ENCODE assay signal across 8 cellular contexts in the genomic region with DNA sequence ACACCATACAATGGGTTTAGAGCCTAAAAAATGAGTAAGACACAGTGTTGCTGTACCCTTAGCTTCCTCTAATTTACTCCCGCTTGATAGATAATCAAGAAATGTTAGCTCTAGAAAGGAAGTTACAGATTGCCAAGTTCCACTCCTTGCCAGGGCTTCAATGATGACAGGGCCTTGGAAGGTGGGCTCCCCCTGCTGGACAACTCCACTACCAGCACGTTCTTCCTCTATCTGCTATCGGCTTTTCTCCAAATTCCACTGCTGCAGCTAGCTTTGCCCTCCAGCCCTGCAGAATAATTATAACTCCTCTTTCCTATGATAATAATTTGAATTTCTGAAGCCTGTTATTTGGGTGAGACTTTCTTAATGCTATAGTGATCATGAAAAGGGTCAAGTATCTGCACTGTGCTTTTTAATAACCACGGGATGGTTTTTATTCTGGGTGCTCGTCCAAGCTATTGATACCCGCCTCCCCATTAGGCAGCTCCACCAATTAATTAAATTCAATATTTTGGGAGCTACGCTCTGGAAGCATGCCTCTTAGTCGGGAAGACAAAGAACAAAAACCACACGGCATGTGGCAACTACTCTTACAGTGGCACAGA. TPM values are rescaled to one million over a fixed set of nuclear protein-coding genes. Genes with fewer than 3 reads are reported as not detected.
DNase-seq lines count a peak whose midpoint lies in the region; ATAC-seq and TF ChIP-seq lines count a peak whose summit lies in the region.

No MANE protein-coding gene starts in this region.

- H3K36me3 ChIP-seq in A673 (ENCODE audit: insufficient read depth, low read length, poor library complexity, severe bottlenecking) (no peaks in the 10 kb centered on the region), endodermal cell (ENCODE audit: control insufficient read depth, insufficient read depth, low read length) (no peaks in the 10 kb centered on the region), mucosa of descending colon (ENCODE audit: low read depth) (no peaks in the 10 kb centered on the region)

- CTCF ChIA-PET in A673 (lab: Charles Lee) = interaction anchor here (1.0 to 1.2 kb wide), 2 partner anchors 9 to 31 kb away, joined by 4 to 5 read pairs; partner anchors contain the start of gene SYN3
- CTCF ChIA-PET in activated CD8-positive, alpha-beta T cell treated with anti-CD3 and anti-CD28 coated beads for 36 hours (lab: Charles Lee) = interaction anchor here (0.7 to 5.8 kb wide), 13 partner anchors 9 to 520 kb away, joined by 3 to 40 read pairs (median 5); partner anchors contain the start of gene SYN3

- POLR2A ChIA-PET in A673 (lab: Charles Lee; ENCODE audit: low non-redundant PET) = no interaction called here
- POLR2A ChIA-PET in activated CD8-positive, alpha-beta T cell treated with anti-CD3 and anti-CD28 coated beads for 36 hours (lab: Charles Lee) = no interaction called here

- intact Hi-C loops in A673 (cut with micrococcal nuclease; ENCODE audit: unreplicated experiment) = loop anchor here (2.0 to 5.0 kb wide), 2 partner anchors 30 to 947 kb away; no protein-coding TSS in a partner anchor
- intact Hi-C loops in activated CD8-positive, alpha-beta T cell treated with anti-CD3 and anti-CD28 coated beads for 36 hours (cut with micrococcal nuclease) = no loop called here
- intact Hi-C loops in mucosa of descending colon (cut with DNase I, micrococcal nuclease) = no loop called here

- H3K27me3 Mint-ChIP-seq in activated CD8-positive, alpha-beta T cell treated with anti-CD3 and anti-CD28 coated beads for 36 hours = peaks cover 31% of the 10 kb centered on the region
- H3K27me3 Mint-ChIP-seq in endodermal cell (ENCODE audit: insufficient read depth) = peaks cover 13% of the 10 kb centered on the region

- H3K27ac Mint-ChIP-seq in activated CD8-positive, alpha-beta T cell treated with anti-CD3 and anti-CD28 coated beads for 36 hours = no peak overlapping the region
- no peak overlapping the region for H3K27ac Mint-ChIP-seq in endodermal cell

- H3K4me1 ChIP-seq in A673 (ENCODE audit: insufficient read depth, low read length, poor library complexity, severe bottlenecking) (no peaks in the 10 kb centered on the region), endodermal cell (ENCODE audit: control insufficient read depth, insufficient read depth, low read length) (peaks cover 5% of the 10 kb centered on the region), mucosa of descending colon (ENCODE audit: low read depth) (no peaks in the 10 kb centered on the region)

- no peaks in the 10 kb centered on the region for H3K4me1 Mint-ChIP-seq in activated CD8-positive, alpha-beta T cell treated with anti-CD3 and anti-CD28 coated beads for 36 hours (ENCODE audit: low read depth)
- peaks cover 33% of the 10 kb centered on the region for H3K4me1 Mint-ChIP-seq in endodermal cell

- DNase-seq in A673 (ENCODE audit: low spot score) (peak; percentile 72), GM13977 (ENCODE audit: low spot score) (peak; percentile 75), NCI-H345 treated with DMSO at 0.1 percent for 48 hours (lab: John Stamatoyannopoulos, UW; ENCODE audit: unreplicated experiment) (peak; percentile 14), endodermal cell (peak; percentile 90), mucosa of descending colon (peak in 2 of 3 donors; percentile 55 to 78)
- peak; percentile 74 for DNase-seq in activated CD8-positive, alpha-beta T cell treated with anti-CD3 and anti-CD28 coated beads for 36 hours
- DNase-seq in stimulated activated CD8-positive, alpha-beta memory T cell treated with anti-CD3 and anti-CD28 coated beads, Interleukin-7, amount 100 ng/mL, for 24 hours (ENCODE audit: low read depth) = peak; percentile 36

- H3K9me3 ChIP-seq in A673 (ENCODE audit: low read depth, low read length, poor library complexity, severe bottlenecking) = no peaks in the 10 kb centered on the region
- H3K9me3 ChIP-seq in endodermal cell (ENCODE audit: control insufficient read depth, low read length) = no peaks in the 10 kb centered on the region
- no peaks in the 10 kb centered on the region for H3K9me3 ChIP-seq in mucosa of descending colon

- H3K4me3 ChIP-seq in A673 (ENCODE audit: low read depth, low read length, poor library complexity, severe bottlenecking) (no peak overlapping the region), endodermal cell (ENCODE audit: low read length) (no peak overlapping the region), mucosa of descending colon (no peak overlapping the region)

- no peaks in the 10 kb centered on the region for H3K36me3 Mint-ChIP-seq in activated CD8-positive, alpha-beta T cell treated with anti-CD3 and anti-CD28 coated beads for 36 hours (ENCODE audit: low read depth)
- no peaks in the 10 kb centered on the region for H3K36me3 Mint-ChIP-seq in endodermal cell (ENCODE audit: low read depth)

- H3K9ac ChIP-seq in endodermal cell (ENCODE audit: extremely low read depth, low read length, poor library complexity, severe bottlenecking) = no peak overlapping the region

- H3K9me3 Mint-ChIP-seq in activated CD8-positive, alpha-beta T cell treated with anti-CD3 and anti-CD28 coated beads for 36 hours = peaks cover 1% of the 10 kb centered on the region
- no peaks in the 10 kb centered on the region for H3K9me3 Mint-ChIP-seq in endodermal cell

- ATAC-seq in activated CD8-positive, alpha-beta T cell treated with anti-CD3 and anti-CD28 coated beads for 36 hours = no peak
- peak; percentile 72 for ATAC-seq in mucosa of descending colon
- no peak for ATAC-seq in HG03457 (IDR thresholded peaks at IDR 0.05; ENCODE audit: unreplicated experiment)

- no TSS peak for BruUV-seq in A673 (replicated peaks; lab: Mats Ljungman, UMichigan)

- 61 to 89% methylated on average over 7 to 9 of the region's 9 CpGs for WGBS in endodermal cell (ENCODE audit: insufficient coverage in 1 of 2, insufficient read length in 1 of 2), 2 experiments

- TF ChIP-seq CTCF in A673 (conservative IDR thresholded peaks at IDR 0.05; ENCODE audit: low read depth, low read length) = peak; percentile 88
- TF ChIP-seq CTCF in GM13977 (IDR thresholded peaks at IDR 0.05; ENCODE audit: extremely low read depth, insufficient read depth, missing control alignments) = peak; percentile 92
- TF ChIP-seq CTCF in activated CD8-positive, alpha-beta T cell treated with anti-CD3 and anti-CD28 coated beads for 36 hours (IDR thresholded peaks at IDR 0.05) = peak; percentile 85
- peak; percentile 97 for TF ChIP-seq CTCF in endodermal cell (conservative IDR thresholded peaks at IDR 0.05)
- TF ChIP-seq CTCF in mucosa of descending colon (IDR thresholded peaks at IDR 0.05) = peak; percentile 60

- H3K4me3 Mint-ChIP-seq in activated CD8-positive, alpha-beta T cell treated with anti-CD3 and anti-CD28 coated beads for 36 hours = no peak overlapping the region
- H3K4me3 Mint-ChIP-seq in endodermal cell = no peak overlapping the region

- no peak overlapping the region for H3K27ac ChIP-seq in A673 (ENCODE audit: low read depth, low read length, poor library complexity, severe bottlenecking)
- no peak overlapping the region for H3K27ac ChIP-seq in endodermal cell (ENCODE audit: low read depth, low read length)

- in situ Hi-C loops in GM13977 (cut with MboI; ENCODE audit: low pct_unique_long_range_greater_than_20kb, low sequenced_read_pairs, unreplicated experiment) = no loop called here

- H3K27me3 ChIP-seq in A673 (replicated peaks; ENCODE audit: insufficient read depth, low read depth, low read length, poor library complexity) (peaks cover 9% of the 10 kb centered on the region), endodermal cell (ENCODE audit: control insufficient read depth, insufficient read depth, low read length, poor library complexity, severe bottlenecking) (no peaks in the 10 kb centered on the region)

RNA-seq across cellular contexts. Expression of gene SYN3, which starts 9.0 kb away (rescaled TPM):
- total RNA-seq in A673 (2021) (0.66 and 0.77 TPM in 2 replicates), endodermal cell (1 to 10 TPM; 4.2 to 4.5 TPM), mucosa of descending colon (1 to 10 TPM in 1 of 3 donors, under 1 TPM in 2; 0.32 to 1.0 (median 0.87) TPM)
- not detected for total RNA-seq in activated CD8-positive, alpha-beta T cell treated with anti-CD3 and anti-CD28 coated beads for 36 hours
- polyA plus RNA-seq in endodermal cell (2013, experiment 1 of 2) = 2.6 TPM
- 2.3 TPM for polyA plus RNA-seq in endodermal cell (2013, experiment 2 of 2)

Comparison
In these comparisons a context has a peak if more than half of its experiments do, and no peak if none do; other contexts are left out.
1. DNase-seq: peak in every context shown above with its lines; median percentile 90 in endodermal cell; 75 in GM13977; 74 in activated CD8-positive, alpha-beta T cell treated with anti-CD3 and anti-CD28 coated beads for 36 hours; 72 in A673; 66 in mucosa of descending colon; 36 in stimulated activated CD8-positive, alpha-beta memory T cell treated with anti-CD3 and anti-CD28 coated beads, Interleukin-7, amount 100 ng/mL, for 24 hours; 14 in NCI-H345 treated with DMSO at 0.1 percent for 48 hours.